8 cellular contexts compared by ENCODE assay signal in genomic region chr2:25274868-25275574, GRCh38.
DNase-seq lines count a peak whose midpoint lies in the region; ATAC-seq, FAIRE-seq and TF ChIP-seq lines count a peak whose summit lies in the region.

No MANE protein-coding gene starts in this region.

- no peak overlapping the region for H3K4me2 ChIP-seq in OCI-LY7 (ENCODE audit: low read length)

- no peaks in the 10 kb centered on the region for H3K27me3 ChIP-seq in heart left ventricle

- TF ChIP-seq POLR2A in GM12892 (IDR thresholded peaks at IDR 0.05; ENCODE audit: low read depth, low read length): no peak
- no peak for TF ChIP-seq POLR2A in heart left ventricle (IDR thresholded peaks at IDR 0.05)

- CTCF ChIA-PET in activated CD8-positive, alpha-beta T cell treated with anti-CD3 and anti-CD28 coated beads, Interleukin-2, amount 10 ng/mL, durations not matched to agents 7 days and 5 days (lab: Charles Lee): interaction anchor here (2.5 to 4.8 kb wide), 3 partner anchors 11 to 109 kb away, joined by 12 to 62 read pairs (median 58); no protein-coding TSS in a partner anchor
- CTCF ChIA-PET in OCI-LY7 (lab: Charles Lee; ENCODE audit: unreplicated experiment): no interaction called here

- no TSS peak for BruUV-seq in OCI-LY7 (replicated peaks; lab: Mats Ljungman, UMichigan)

- DNase-seq in GM12892 (ENCODE audit: insufficient read length): no peak
- peak; percentile 68 for DNase-seq in activated CD8-positive, alpha-beta T cell treated with anti-CD3 and anti-CD28 coated beads, Interleukin-2, amount 10 ng/mL, durations not matched to agents 7 days and 5 days
- peak; percentile 62 to 71 (median 70) for DNase-seq in heart left ventricle
- peak; percentile 41 to 60 for DNase-seq in stimulated activated CD8-positive, alpha-beta memory T cell treated with anti-CD3 and anti-CD28 coated beads, Interleukin-15, amount 100 ng/mL, for 48 hours (ENCODE audit: low read depth in 2 of 2)
- no peak for DNase-seq in OCI-LY7 (ENCODE audit: low spot score)
- no peak for DNase-seq in type B pancreatic cell (ENCODE audit: extremely low spot score, unreplicated experiment)

- POLR2A ChIA-PET in activated CD8-positive, alpha-beta T cell treated with anti-CD3 and anti-CD28 coated beads, Interleukin-2, amount 10 ng/mL, durations not matched to agents 7 days and 5 days (lab: Charles Lee): interaction anchor here (1.5 to 4.2 kb wide), 5 partner anchors 11 to 28 kb away, joined by 3 to 49 read pairs (median 25); no protein-coding TSS in a partner anchor
- POLR2A ChIA-PET in OCI-LY7 (lab: Charles Lee): no interaction called here

- H3K27ac Mint-ChIP-seq in activated CD8-positive, alpha-beta T cell treated with anti-CD3 and anti-CD28 coated beads, Interleukin-2, amount 10 ng/mL, durations not matched to agents 7 days and 5 days: peak overlapping the region; percentile 96
- H3K27ac Mint-ChIP-seq in type B pancreatic cell: no peak overlapping the region

- H3K9me3 ChIP-seq in heart left ventricle (no peaks in the 10 kb centered on the region), OCI-LY7 (ENCODE audit: low read length) (no peaks in the 10 kb centered on the region)

- H3K27me3 Mint-ChIP-seq in activated CD8-positive, alpha-beta T cell treated with anti-CD3 and anti-CD28 coated beads, Interleukin-2, amount 10 ng/mL, durations not matched to agents 7 days and 5 days (ENCODE audit: low read depth): no peaks in the 10 kb centered on the region
- no peaks in the 10 kb centered on the region for H3K27me3 Mint-ChIP-seq in type B pancreatic cell

- intact Hi-C loops in heart left ventricle (cut with DNase I): loop anchor here in 6 of 10 donors (5.0 to 10.0 kb wide), 3 partner anchors 62 to 250 kb away; partner anchors contain the start of gene DNMT3A (in 2 of the 6)
- intact Hi-C loops in OCI-LY7 (cut with micrococcal nuclease; ENCODE audit: unreplicated experiment): no loop called here

- FAIRE-seq in GM12892 (lab: Jason Lieb, UNC): peak; percentile 64

- H3K4me1 Mint-ChIP-seq in activated CD8-positive, alpha-beta T cell treated with anti-CD3 and anti-CD28 coated beads, Interleukin-2, amount 10 ng/mL, durations not matched to agents 7 days and 5 days (ENCODE audit: low read depth): peaks cover 68% of the 10 kb centered on the region
- peaks cover 33% of the 10 kb centered on the region for H3K4me1 Mint-ChIP-seq in type B pancreatic cell (ENCODE audit: unreplicated experiment)

- ATAC-seq in activated CD8-positive, alpha-beta T cell treated with anti-CD3 and anti-CD28 coated beads, Interleukin-2, amount 10 ng/mL, durations not matched to agents 7 days and 5 days: peak; percentile 26
- peak in 1 of 4 donors; percentile 72 for ATAC-seq in heart left ventricle
- no peak for ATAC-seq in GM19035 (IDR thresholded peaks at IDR 0.05; ENCODE audit: unreplicated experiment)
- no peak for ATAC-seq in GM18870 (IDR thresholded peaks at IDR 0.05; ENCODE audit: unreplicated experiment)

- H3K4me3 ChIP-seq in heart left ventricle: no peak overlapping the region
- no peak overlapping the region for H3K4me3 ChIP-seq in OCI-LY7 (ENCODE audit: low read depth, low read length, poor library complexity, severe bottlenecking)

- H3K9me3 Mint-ChIP-seq in activated CD8-positive, alpha-beta T cell treated with anti-CD3 and anti-CD28 coated beads, Interleukin-2, amount 10 ng/mL, durations not matched to agents 7 days and 5 days (ENCODE audit: insufficient read depth): no peaks in the 10 kb centered on the region
- H3K9me3 Mint-ChIP-seq in type B pancreatic cell: no peaks in the 10 kb centered on the region

- no peaks in the 10 kb centered on the region for H3K9me2 ChIP-seq in OCI-LY7 (ENCODE audit: insufficient read depth, low read length)

- no peak overlapping the region for H2AFZ ChIP-seq in OCI-LY7 (ENCODE audit: low read length)

- peak overlapping the region; percentile 26 for H3K4me3 Mint-ChIP-seq in activated CD8-positive, alpha-beta T cell treated with anti-CD3 and anti-CD28 coated beads, Interleukin-2, amount 10 ng/mL, durations not matched to agents 7 days and 5 days
- no peak overlapping the region for H3K4me3 Mint-ChIP-seq in type B pancreatic cell

- no peak for TF ChIP-seq CTCF in heart left ventricle (IDR thresholded peaks at IDR 0.05)
- no peak for TF ChIP-seq CTCF in OCI-LY7 (conservative IDR thresholded peaks at IDR 0.05; ENCODE audit: low read length)
- TF ChIP-seq CTCF in type B pancreatic cell (conservative IDR thresholded peaks at IDR 0.05): no peak

- no peaks in the 10 kb centered on the region; the same call in 1 of the 2 replicates for H4K20me1 ChIP-seq in OCI-LY7 (ENCODE audit: insufficient read depth, low read length)

- 66 to 73% (median 70%) methylated on average over 17 to 27 of the region's 27 CpGs for whole genome bisulfite sequencing in heart left ventricle, 4 donors

- no peaks in the 10 kb centered on the region for H3K79me2 ChIP-seq in OCI-LY7 (ENCODE audit: insufficient read depth, low read depth, low read length)

- H3K27ac ChIP-seq in heart left ventricle (peak overlapping the region in 10 of 12 donors; percentile 2 to 94 (median 83)), OCI-LY7 (ENCODE audit: low read depth, low read length, poor library complexity, severe bottlenecking) (no peak overlapping the region)

- H3K36me3 ChIP-seq in heart left ventricle: peaks cover 0 to 47% (median 22%) of the 10 kb centered on the region in 9 donors
- no peaks in the 10 kb centered on the region for H3K36me3 ChIP-seq in OCI-LY7 (ENCODE audit: insufficient read depth, low read length)

- H3K36me3 Mint-ChIP-seq in activated CD8-positive, alpha-beta T cell treated with anti-CD3 and anti-CD28 coated beads, Interleukin-2, amount 10 ng/mL, durations not matched to agents 7 days and 5 days (ENCODE audit: low read depth): peaks cover 64% of the 10 kb centered on the region
- H3K36me3 Mint-ChIP-seq in type B pancreatic cell: peaks cover 18% of the 10 kb centered on the region

- H3K4me1 ChIP-seq in heart left ventricle: peaks cover 0 to 70% (median 55%) of the 10 kb centered on the region in 12 donors
- H3K4me1 ChIP-seq in OCI-LY7 (ENCODE audit: insufficient read depth, low read length, poor library complexity, severe bottlenecking): peaks cover 18% of the 10 kb centered on the region

Comparison
In these comparisons a context has a peak if more than half of its experiments do, and no peak if none do; other contexts are left out.
1. DNase-seq: peak in activated CD8-positive, alpha-beta T cell treated with anti-CD3 and anti-CD28 coated beads, Interleukin-2, amount 10 ng/mL, durations not matched to agents 7 days and 5 days (single experiment), heart left ventricle (5 of 5) and stimulated activated CD8-positive, alpha-beta memory T cell treated with anti-CD3 and anti-CD28 coated beads, Interleukin-15, amount 100 ng/mL, for 48 hours (2 of 2); none in GM12892 (single experiment), OCI-LY7 (single experiment) and type B pancreatic cell (single experiment).